1 cellular context compared by ENCODE assay signal in the genomic region with DNA sequence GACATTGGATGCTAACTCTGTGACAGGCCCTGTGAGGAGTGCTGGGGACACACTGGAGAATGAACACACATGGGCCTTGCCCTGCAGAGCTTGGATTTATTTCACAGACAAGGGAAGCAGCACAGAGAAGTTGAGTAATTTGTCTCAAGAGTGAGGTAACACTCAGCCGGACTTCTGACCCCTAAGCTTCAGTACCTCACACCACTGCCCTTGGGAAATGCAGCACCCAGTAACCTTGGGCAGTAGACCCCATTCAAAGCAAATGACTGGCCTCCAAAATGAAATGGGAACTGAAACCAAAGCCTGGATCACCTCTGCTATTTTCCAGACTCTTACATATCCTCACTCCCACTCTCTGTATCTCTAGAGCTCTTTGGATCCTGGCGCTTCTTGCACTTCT.
TF ChIP-seq lines count a peak whose summit lies in the region.

No MANE protein-coding gene starts in this region.

TF ChIP-seq in HepG2, 621 proteins besides CTCF, POLR2A, EP300 and RAD21 (continued from another document and continues in another):
- no peak for TF ChIP-seq ZNF280D (CRISPR knock-in tag; IDR thresholded peaks at IDR 0.05)
- TF ChIP-seq, protein P1, sequence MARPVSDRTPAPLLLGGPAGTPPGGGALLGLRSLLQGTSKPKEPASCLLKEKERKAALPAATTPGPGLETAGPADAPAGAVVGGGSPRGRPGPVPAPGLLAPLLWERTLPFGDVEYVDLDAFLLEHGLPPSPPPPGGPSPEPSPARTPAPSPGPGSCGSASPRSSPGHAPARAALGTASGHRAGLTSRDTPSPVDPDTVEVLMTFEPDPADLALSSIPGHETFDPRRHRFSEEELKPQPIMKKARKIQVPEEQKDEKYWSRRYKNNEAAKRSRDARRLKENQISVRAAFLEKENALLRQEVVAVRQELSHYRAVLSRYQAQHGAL (CRISPR knock-in tag; IDR thresholded peaks at IDR 0.05; ENCODE audit: not compliant biosample characterization): no peak
- TF ChIP-seq ESRRA (CRISPR knock-in tag; IDR thresholded peaks at IDR 0.05; ENCODE audit: low read depth): peak; percentile 95
- TF ChIP-seq ZNF75D (CRISPR knock-in tag; IDR thresholded peaks at IDR 0.05; ENCODE audit: borderline replicate concordance): no peak
- no peak for TF ChIP-seq ZNF607 (CRISPR knock-in tag; IDR thresholded peaks at IDR 0.05; ENCODE audit: borderline replicate concordance)
- TF ChIP-seq XRCC5 (optimal IDR thresholded peaks at IDR 0.05; ENCODE audit: low read length): no peak
- TF ChIP-seq ZNF3 (CRISPR knock-in tag; IDR thresholded peaks at IDR 0.05): no peak
- TF ChIP-seq CENPBD1 (CRISPR knock-in tag; IDR thresholded peaks at IDR 0.05; ENCODE audit: borderline replicate concordance, low read depth): no peak
- no peak for TF ChIP-seq HOXA5 (CRISPR knock-in tag; IDR thresholded peaks at IDR 0.05)
- TF ChIP-seq NFIB (CRISPR knock-in tag; IDR thresholded peaks at IDR 0.05; ENCODE audit: borderline replicate concordance): no peak
- TF ChIP-seq PAF1 (CRISPR knock-in tag; IDR thresholded peaks at IDR 0.05): no peak
- TF ChIP-seq ZFP36 (IDR thresholded peaks at IDR 0.05; ENCODE audit: borderline replicate concordance, low read depth, low read length, partially characterized antibody): no peak
- TF ChIP-seq ZNF292 (CRISPR knock-in tag; IDR thresholded peaks at IDR 0.05; ENCODE audit: borderline replicate concordance, low read depth): peak; percentile 71; the same call in 1 of the 2 replicates
- TF ChIP-seq, protein P2, sequence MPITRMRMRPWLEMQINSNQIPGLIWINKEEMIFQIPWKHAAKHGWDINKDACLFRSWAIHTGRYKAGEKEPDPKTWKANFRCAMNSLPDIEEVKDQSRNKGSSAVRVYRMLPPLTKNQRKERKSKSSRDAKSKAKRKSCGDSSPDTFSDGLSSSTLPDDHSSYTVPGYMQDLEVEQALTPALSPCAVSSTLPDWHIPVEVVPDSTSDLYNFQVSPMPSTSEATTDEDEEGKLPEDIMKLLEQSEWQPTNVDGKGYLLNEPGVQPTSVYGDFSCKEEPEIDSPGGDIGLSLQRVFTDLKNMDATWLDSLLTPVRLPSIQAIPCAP (CRISPR knock-in tag; IDR thresholded peaks at IDR 0.05; ENCODE audit: low read depth): no peak
- TF ChIP-seq GRHL1 (CRISPR knock-in tag; conservative IDR thresholded peaks at IDR 0.05): no peak
- no peak for TF ChIP-seq ZNF124 (CRISPR knock-in tag; IDR thresholded peaks at IDR 0.05)
- TF ChIP-seq PATZ1 (CRISPR knock-in tag; IDR thresholded peaks at IDR 0.05): 0 out of 2 replicates have a peak, but pooled peaks have one; percentile 39
- no peak for TF ChIP-seq ZHX1 (CRISPR knock-in tag; IDR thresholded peaks at IDR 0.05; ENCODE audit: low read depth)
- TF ChIP-seq ZNF644 (CRISPR knock-in tag; IDR thresholded peaks at IDR 0.05; ENCODE audit: low read depth): peak; percentile 63; the same call in 1 of the 2 replicates
- TF ChIP-seq ZNF800 (CRISPR knock-in tag; IDR thresholded peaks at IDR 0.05): no peak
- TF ChIP-seq, protein P3, sequence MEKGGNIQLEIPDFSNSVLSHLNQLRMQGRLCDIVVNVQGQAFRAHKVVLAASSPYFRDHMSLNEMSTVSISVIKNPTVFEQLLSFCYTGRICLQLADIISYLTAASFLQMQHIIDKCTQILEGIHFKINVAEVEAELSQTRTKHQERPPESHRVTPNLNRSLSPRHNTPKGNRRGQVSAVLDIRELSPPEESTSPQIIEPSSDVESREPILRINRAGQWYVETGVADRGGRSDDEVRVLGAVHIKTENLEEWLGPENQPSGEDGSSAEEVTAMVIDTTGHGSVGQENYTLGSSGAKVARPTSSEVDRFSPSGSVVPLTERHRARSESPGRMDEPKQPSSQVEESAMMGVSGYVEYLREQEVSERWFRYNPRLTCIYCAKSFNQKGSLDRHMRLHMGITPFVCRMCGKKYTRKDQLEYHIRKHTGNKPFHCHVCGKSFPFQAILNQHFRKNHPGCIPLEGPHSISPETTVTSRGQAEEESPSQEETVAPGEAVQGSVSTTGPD (CRISPR knock-in tag; IDR thresholded peaks at IDR 0.05): no peak
- TF ChIP-seq ZC3H4 (CRISPR knock-in tag; IDR thresholded peaks at IDR 0.05; ENCODE audit: borderline replicate concordance): no peak
- no peak for TF ChIP-seq ZNF333 (CRISPR knock-in tag; IDR thresholded peaks at IDR 0.05; ENCODE audit: borderline replicate concordance)
- no peak for TF ChIP-seq THAP8 (CRISPR knock-in tag; IDR thresholded peaks at IDR 0.05; ENCODE audit: borderline replicate concordance)
- TF ChIP-seq, protein P4, sequence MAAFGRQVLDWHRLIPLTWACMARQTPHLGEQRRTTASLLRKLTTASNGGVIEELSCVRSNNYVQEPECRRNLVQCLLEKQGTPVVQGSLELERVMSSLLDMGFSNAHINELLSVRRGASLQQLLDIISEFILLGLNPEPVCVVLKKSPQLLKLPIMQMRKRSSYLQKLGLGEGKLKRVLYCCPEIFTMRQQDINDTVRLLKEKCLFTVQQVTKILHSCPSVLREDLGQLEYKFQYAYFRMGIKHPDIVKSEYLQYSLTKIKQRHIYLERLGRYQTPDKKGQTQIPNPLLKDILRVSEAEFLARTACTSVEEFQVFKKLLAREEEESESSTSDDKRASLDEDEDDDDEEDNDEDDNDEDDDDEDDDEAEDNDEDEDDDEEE (CRISPR knock-in tag; IDR thresholded peaks at IDR 0.05): no peak
- TF ChIP-seq, protein P5, sequence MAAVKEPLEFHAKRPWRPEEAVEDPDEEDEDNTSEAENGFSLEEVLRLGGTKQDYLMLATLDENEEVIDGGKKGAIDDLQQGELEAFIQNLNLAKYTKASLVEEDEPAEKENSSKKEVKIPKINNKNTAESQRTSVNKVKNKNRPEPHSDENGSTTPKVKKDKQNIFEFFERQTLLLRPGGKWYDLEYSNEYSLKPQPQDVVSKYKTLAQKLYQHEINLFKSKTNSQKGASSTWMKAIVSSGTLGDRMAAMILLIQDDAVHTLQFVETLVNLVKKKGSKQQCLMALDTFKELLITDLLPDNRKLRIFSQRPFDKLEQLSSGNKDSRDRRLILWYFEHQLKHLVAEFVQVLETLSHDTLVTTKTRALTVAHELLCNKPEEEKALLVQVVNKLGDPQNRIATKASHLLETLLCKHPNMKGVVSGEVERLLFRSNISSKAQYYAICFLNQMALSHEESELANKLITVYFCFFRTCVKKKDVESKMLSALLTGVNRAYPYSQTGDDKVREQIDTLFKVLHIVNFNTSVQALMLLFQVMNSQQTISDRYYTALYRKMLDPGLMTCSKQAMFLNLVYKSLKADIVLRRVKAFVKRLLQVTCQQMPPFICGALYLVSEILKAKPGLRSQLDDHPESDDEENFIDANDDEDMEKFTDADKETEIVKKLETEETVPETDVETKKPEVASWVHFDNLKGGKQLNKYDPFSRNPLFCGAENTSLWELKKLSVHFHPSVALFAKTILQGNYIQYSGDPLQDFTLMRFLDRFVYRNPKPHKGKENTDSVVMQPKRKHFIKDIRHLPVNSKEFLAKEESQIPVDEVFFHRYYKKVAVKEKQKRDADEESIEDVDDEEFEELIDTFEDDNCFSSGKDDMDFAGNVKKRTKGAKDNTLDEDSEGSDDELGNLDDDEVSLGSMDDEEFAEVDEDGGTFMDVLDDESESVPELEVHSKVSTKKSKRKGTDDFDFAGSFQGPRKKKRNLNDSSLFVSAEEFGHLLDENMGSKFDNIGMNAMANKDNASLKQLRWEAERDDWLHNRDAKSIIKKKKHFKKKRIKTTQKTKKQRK (IDR thresholded peaks at IDR 0.05; ENCODE audit: low read length): no peak
- TF ChIP-seq SRSF1 (optimal IDR thresholded peaks at IDR 0.05; ENCODE audit: low read depth, low read length): no peak
- TF ChIP-seq THAP11 (CRISPR knock-in tag; IDR thresholded peaks at IDR 0.05): 0 out of 2 replicates have a peak, but pooled peaks have one; percentile 31
